ENCODE assay signal across 1 cellular context in the genomic region with DNA sequence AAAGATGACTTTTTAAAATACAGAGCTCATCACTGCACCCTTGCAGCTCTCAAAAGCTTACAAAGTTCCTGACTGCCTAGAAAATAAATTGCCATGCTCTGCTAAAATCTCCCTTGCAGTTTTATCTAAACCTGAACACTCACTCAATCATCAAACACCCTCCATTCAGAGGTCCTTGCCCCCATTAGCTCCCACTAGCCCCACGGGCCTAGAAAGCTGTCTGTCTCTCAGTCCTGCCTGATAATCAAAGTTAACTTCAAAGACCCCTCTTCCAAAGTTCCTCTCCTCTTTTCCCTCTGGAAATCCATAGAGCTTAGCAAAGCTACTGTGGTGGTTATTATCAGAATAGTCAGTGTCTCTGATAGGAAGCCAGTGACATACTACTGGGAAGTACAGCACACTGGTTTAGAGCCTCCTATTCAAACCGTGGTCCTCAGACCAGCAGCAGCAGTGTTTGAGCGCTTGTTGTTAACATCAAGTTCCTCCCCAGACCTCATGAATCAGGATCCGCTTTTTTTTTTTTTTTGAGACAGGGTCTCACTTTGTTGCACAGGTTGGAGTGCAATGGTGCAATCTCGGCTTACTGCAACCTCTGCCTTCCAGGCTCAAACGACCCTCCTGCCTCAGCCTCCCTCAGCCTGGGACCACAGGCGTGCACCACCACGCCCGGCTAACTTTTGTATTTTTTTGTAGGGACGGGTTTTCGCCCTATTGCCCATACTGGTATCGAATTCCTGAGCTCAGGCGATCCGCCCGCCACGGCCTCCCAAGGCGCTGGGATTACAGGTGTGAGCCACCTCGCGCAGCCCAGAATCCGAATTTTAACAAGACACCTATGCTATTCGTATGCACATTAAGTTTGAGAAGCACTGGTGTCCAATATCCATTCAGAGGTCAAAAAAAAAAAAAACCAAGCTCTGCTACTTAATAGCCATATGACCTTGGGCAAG.
TF ChIP-seq lines count a peak whose summit lies in the region.

No MANE protein-coding gene starts in this region.

TF ChIP-seq in WTC11, 78 proteins besides CTCF, POLR2A, EP300 and RAD21 (continued from another document):
- TF ChIP-seq TEAD1 (CRISPR knock-in tag; IDR thresholded peaks at IDR 0.05) = no peak
- no peak for TF ChIP-seq FOXK1 (CRISPR knock-in tag; IDR thresholded peaks at IDR 0.05)
- TF ChIP-seq, protein P1, sequence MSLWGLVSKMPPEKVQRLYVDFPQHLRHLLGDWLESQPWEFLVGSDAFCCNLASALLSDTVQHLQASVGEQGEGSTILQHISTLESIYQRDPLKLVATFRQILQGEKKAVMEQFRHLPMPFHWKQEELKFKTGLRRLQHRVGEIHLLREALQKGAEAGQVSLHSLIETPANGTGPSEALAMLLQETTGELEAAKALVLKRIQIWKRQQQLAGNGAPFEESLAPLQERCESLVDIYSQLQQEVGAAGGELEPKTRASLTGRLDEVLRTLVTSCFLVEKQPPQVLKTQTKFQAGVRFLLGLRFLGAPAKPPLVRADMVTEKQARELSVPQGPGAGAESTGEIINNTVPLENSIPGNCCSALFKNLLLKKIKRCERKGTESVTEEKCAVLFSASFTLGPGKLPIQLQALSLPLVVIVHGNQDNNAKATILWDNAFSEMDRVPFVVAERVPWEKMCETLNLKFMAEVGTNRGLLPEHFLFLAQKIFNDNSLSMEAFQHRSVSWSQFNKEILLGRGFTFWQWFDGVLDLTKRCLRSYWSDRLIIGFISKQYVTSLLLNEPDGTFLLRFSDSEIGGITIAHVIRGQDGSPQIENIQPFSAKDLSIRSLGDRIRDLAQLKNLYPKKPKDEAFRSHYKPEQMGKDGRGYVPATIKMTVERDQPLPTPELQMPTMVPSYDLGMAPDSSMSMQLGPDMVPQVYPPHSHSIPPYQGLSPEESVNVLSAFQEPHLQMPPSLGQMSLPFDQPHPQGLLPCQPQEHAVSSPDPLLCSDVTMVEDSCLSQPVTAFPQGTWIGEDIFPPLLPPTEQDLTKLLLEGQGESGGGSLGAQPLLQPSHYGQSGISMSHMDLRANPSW (CRISPR knock-in tag; conservative IDR thresholded peaks at IDR 0.05; ENCODE audit: low read depth) = no peak
- no peak for TF ChIP-seq NFE2L1 (CRISPR knock-in tag; IDR thresholded peaks at IDR 0.05)
